Comparison of ENCODE assay signal across 16 cellular contexts in the genomic region with DNA sequence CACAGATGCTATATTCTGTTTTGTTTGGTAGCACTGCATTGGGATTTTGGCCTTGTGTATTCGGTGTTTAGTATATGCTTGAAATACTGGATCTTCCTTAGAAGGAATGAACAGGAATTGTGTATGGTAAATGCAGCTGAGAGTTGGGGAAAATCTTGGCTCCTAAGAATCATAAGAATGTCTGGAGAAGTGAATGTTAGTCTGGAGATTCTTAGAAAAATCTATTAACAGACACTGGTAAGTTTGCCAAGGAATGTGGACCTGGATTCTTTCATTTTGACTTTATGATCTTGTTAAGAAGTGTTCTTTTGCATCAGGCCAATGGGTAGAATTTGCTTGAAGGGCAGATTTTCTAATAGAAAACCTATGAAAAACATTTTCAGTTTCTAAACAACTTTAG. TPM values are rescaled to one million over a fixed set of nuclear protein-coding genes. Genes with fewer than 3 reads are reported as not detected.
DNase-seq lines count a peak whose midpoint lies in the region; ATAC-seq and TF ChIP-seq lines count a peak whose summit lies in the region.
"Had no signal": no experiment of that assay in that cellular context is flagged by ENCODE, and none has a peak within 500 bp of the region (broad histone marks: within the 10 kb centered on the region; RNA-seq: fewer than 3 reads in every experiment).

No MANE protein-coding gene starts in this region.

- H3K27ac ChIP-seq in muscle layer of colon (ENCODE audit: low read depth, low read length) (peak overlapping the region; percentile 27), aorta (ENCODE audit: low read depth in 1 of 2, low read length in 2 of 2) (peak overlapping the region; percentile 63 to 64)
- H3K27ac ChIP-seq: KMS-11, left ventricle myocardium inferior had no signal

- intact Hi-C loops in aorta (cut with DNase I), result loop anchor here in 1 of 2 donors (5.0 kb wide), 1 partner anchor 37 kb away; the partner anchor contains the start of gene SNX30
- intact Hi-C loops in Calu3 (cut with micrococcal nuclease; ENCODE audit: unreplicated experiment), result no loop called here

- BruUV-seq in Calu3 (replicated peaks; lab: Mats Ljungman, UMichigan), result no TSS peak

- H3K9me3 Mint-ChIP-seq in HFFc6 (no peaks in the 10 kb centered on the region), Calu3 (ENCODE audit: low read depth, unreplicated experiment) (no peaks in the 10 kb centered on the region)
- H3K9me3 Mint-ChIP-seq: activated CD4-positive, alpha-beta T cell treated with anti-CD3 and anti-CD28 coated beads, Interleukin-2, amount 10 ng/mL, durations not matched to agents 7 days and 5 days; CD4-positive, CD25-positive, alpha-beta regulatory T cell; natural killer cell treated with Interleukin-12 subunit alpha and Interleukin-12 subunit beta and Interleukin-15 and Interleukin-18, amount 100 ng/mL, for 72 hours had no signal

- ATAC-seq in aorta (ENCODE audit: low FRiP score) (no peak), HG03520 (IDR thresholded peaks at IDR 0.05; ENCODE audit: unreplicated experiment) (no peak)
- ATAC-seq: natural killer cell treated with Interleukin-12 subunit alpha and Interleukin-12 subunit beta and Interleukin-15 and Interleukin-18, amount 100 ng/mL, for 72 hours had no signal

- CTCF ChIA-PET in Calu3 (lab: Charles Lee), result no interaction called here

- H3K4me3 ChIP-seq in epithelial cell of proximal tubule (ENCODE audit: low read depth, low read length) (no peak overlapping the region), muscle layer of colon (ENCODE audit: low read depth in 1 of 2, low read length in 2 of 2) (no peak overlapping the region), aorta (ENCODE audit: low read length in 2 of 2) (no peak overlapping the region)
- H3K4me3 ChIP-seq: left ventricle myocardium inferior had no signal

- no peaks in the 10 kb centered on the region for H3K9me3 ChIP-seq in muscle layer of colon (ENCODE audit: low read length)
- H3K9me3 ChIP-seq in aorta (ENCODE audit: control insufficient read depth, low read length), result no peaks in the 10 kb centered on the region
- H3K9me3 ChIP-seq: left ventricle myocardium inferior had no signal

- H3K4me1 ChIP-seq in muscle layer of colon (ENCODE audit: insufficient read depth, low read length) (peaks cover 35% of the 10 kb centered on the region), aorta (ENCODE audit: control insufficient read depth in 1 of 2, insufficient read depth in 2 of 2, low read length in 2 of 2) (peaks cover 0 to 2% of the 10 kb centered on the region in 2 donors)

- no peak overlapping the region for H3K4me3 Mint-ChIP-seq in HFFc6
- H3K4me3 Mint-ChIP-seq in Calu3 (ENCODE audit: low read depth, unreplicated experiment), result no peak overlapping the region
- H3K4me3 Mint-ChIP-seq: activated CD4-positive, alpha-beta T cell treated with anti-CD3 and anti-CD28 coated beads, Interleukin-2, amount 10 ng/mL, durations not matched to agents 7 days and 5 days; CD4-positive, CD25-positive, alpha-beta regulatory T cell; natural killer cell treated with Interleukin-12 subunit alpha and Interleukin-12 subunit beta and Interleukin-15 and Interleukin-18, amount 100 ng/mL, for 72 hours had no signal

- TF ChIP-seq CTCF in HFFc6 (IDR thresholded peaks at IDR 0.05) (no peak), epithelial cell of proximal tubule (conservative IDR thresholded peaks at IDR 0.05; ENCODE audit: low read depth, low read length) (no peak), Calu3 (IDR thresholded peaks at IDR 0.05; ENCODE audit: unreplicated experiment) (no peak)

- no peak overlapping the region for H3K27ac Mint-ChIP-seq in HFFc6
- no peak overlapping the region for H3K27ac Mint-ChIP-seq in Calu3 (ENCODE audit: unreplicated experiment)
- H3K27ac Mint-ChIP-seq: activated CD4-positive, alpha-beta T cell treated with anti-CD3 and anti-CD28 coated beads, Interleukin-2, amount 10 ng/mL, durations not matched to agents 7 days and 5 days; natural killer cell treated with Interleukin-12 subunit alpha and Interleukin-12 subunit beta and Interleukin-15 and Interleukin-18, amount 100 ng/mL, for 72 hours had no signal

- DNase-seq in HFFc6 (peak; percentile 39), epithelial cell of proximal tubule (ENCODE audit: low read depth) (peak; percentile 64), aorta (no peak), Calu3 (no peak)
- DNase-seq in stimulated activated CD8-positive, alpha-beta memory T cell treated with anti-CD3 and anti-CD28 coated beads, Interleukin-4, amount 100 ng/mL, for 48 hours, result no peak
- DNase-seq: activated CD4-positive, alpha-beta T cell treated with anti-CD3 and anti-CD28 coated beads, Interleukin-2, amount 10 ng/mL, durations not matched to agents 7 days and 5 days; activated naive CD4-positive, alpha-beta T cell treated with anti-CD3 and anti-CD28 coated beads, Interleukin-2, amount 50 U/mL, for 16 hours; CD4-positive, CD25-positive, alpha-beta regulatory T cell; effector CD8-positive, alpha-beta T cell; left ventricle myocardium inferior; NK-92 treated with Interleukin-12 subunit alpha and Interleukin-12 subunit beta, amount 100 ng/mL, for 24 hours; RPMI8226 had no signal

- H3K27me3 ChIP-seq in muscle layer of colon (ENCODE audit: control insufficient read depth in 1 of 2, insufficient read depth in 2 of 2, low read length in 2 of 2) (no peaks in the 10 kb centered on the region), aorta (ENCODE audit: control insufficient read depth in 1 of 2, insufficient read depth in 2 of 2, low read length in 1 of 2) (no peaks in the 10 kb centered on the region)

- H3K9ac ChIP-seq in muscle layer of colon (ENCODE audit: low read length), result no peak overlapping the region
- H3K9ac ChIP-seq: KMS-11 had no signal

- H3K4me1 Mint-ChIP-seq in HFFc6 (ENCODE audit: low read depth) (peaks cover 36% of the 10 kb centered on the region), Calu3 (ENCODE audit: low read depth, unreplicated experiment) (peaks cover 26% of the 10 kb centered on the region)

- H3K36me3 ChIP-seq in muscle layer of colon (ENCODE audit: insufficient read depth, low read length) (no peaks in the 10 kb centered on the region), aorta (ENCODE audit: control insufficient read depth in 1 of 2, insufficient read depth in 2 of 2, low read length in 1 of 2) (no peaks in the 10 kb centered on the region)
- H3K36me3 ChIP-seq: left ventricle myocardium inferior had no signal

- 2% methylated on average over 1 of the region's 1 CpG for WGBS in aorta, 2 donors

- no peaks in the 10 kb centered on the region for H3K36me3 Mint-ChIP-seq in HFFc6 (ENCODE audit: low read depth)
- H3K36me3 Mint-ChIP-seq in Calu3 (ENCODE audit: insufficient read depth, unreplicated experiment), result no peaks in the 10 kb centered on the region
- H3K36me3 Mint-ChIP-seq: CD4-positive, CD25-positive, alpha-beta regulatory T cell; natural killer cell treated with Interleukin-12 subunit alpha and Interleukin-12 subunit beta and Interleukin-15 and Interleukin-18, amount 100 ng/mL, for 72 hours had no signal

- H3K27me3 Mint-ChIP-seq in HFFc6 (ENCODE audit: insufficient read depth) (no peaks in the 10 kb centered on the region; the same call in 1 of the 2 replicates), Calu3 (ENCODE audit: unreplicated experiment) (no peaks in the 10 kb centered on the region)
- H3K27me3 Mint-ChIP-seq: activated CD4-positive, alpha-beta T cell treated with anti-CD3 and anti-CD28 coated beads, Interleukin-2, amount 10 ng/mL, durations not matched to agents 7 days and 5 days; CD4-positive, CD25-positive, alpha-beta regulatory T cell; natural killer cell treated with Interleukin-12 subunit alpha and Interleukin-12 subunit beta and Interleukin-15 and Interleukin-18, amount 100 ng/mL, for 72 hours had no signal

RNA-seq across cellular contexts. Expression of gene SNX30, which starts 38.9 kb away (rescaled TPM):
- 10 to 100 TPM; 11.1 to 14.9 (median 13.9) TPM for total RNA-seq in HFFc6 (2021; fragmentation: NEBNext Ultra II Directional; extraction: Animal tissue kit (Norgen Biotek cat#: 25700))
- total RNA-seq in epithelial cell of proximal tubule (6.1 and 6.9 TPM in 2 replicates), aorta (10 to 100 TPM in 1 of 2 donors, 1 to 10 TPM in 1; 9.1 to 11.3 TPM), Calu3 (2022) (7.9 and 8.7 TPM in 2 replicates)
- 1 to 10 TPM; 2.8 to 4.4 TPM for polyA plus RNA-seq in aorta

Comparison
In these comparisons a context has a peak if more than half of its experiments do, and no peak if none do; other contexts are left out.
1. DNase-seq: peak in HFFc6 (single experiment) and epithelial cell of proximal tubule (single experiment); none in aorta (0 of 2), Calu3 (single experiment) and stimulated activated CD8-positive, alpha-beta memory T cell treated with anti-CD3 and anti-CD28 coated beads, Interleukin-4, amount 100 ng/mL, for 48 hours (single experiment).